Comparison of ENCODE assay signal across 1 cellular context in genomic region chr14:32510815-32511214, GRCh38.
TF ChIP-seq lines count a peak whose summit lies in the region.

No MANE protein-coding gene starts in this region.

TF ChIP-seq in WTC11, 78 proteins besides CTCF, POLR2A, EP300 and RAD21 (continued from another document):
- TF ChIP-seq, protein P1, sequence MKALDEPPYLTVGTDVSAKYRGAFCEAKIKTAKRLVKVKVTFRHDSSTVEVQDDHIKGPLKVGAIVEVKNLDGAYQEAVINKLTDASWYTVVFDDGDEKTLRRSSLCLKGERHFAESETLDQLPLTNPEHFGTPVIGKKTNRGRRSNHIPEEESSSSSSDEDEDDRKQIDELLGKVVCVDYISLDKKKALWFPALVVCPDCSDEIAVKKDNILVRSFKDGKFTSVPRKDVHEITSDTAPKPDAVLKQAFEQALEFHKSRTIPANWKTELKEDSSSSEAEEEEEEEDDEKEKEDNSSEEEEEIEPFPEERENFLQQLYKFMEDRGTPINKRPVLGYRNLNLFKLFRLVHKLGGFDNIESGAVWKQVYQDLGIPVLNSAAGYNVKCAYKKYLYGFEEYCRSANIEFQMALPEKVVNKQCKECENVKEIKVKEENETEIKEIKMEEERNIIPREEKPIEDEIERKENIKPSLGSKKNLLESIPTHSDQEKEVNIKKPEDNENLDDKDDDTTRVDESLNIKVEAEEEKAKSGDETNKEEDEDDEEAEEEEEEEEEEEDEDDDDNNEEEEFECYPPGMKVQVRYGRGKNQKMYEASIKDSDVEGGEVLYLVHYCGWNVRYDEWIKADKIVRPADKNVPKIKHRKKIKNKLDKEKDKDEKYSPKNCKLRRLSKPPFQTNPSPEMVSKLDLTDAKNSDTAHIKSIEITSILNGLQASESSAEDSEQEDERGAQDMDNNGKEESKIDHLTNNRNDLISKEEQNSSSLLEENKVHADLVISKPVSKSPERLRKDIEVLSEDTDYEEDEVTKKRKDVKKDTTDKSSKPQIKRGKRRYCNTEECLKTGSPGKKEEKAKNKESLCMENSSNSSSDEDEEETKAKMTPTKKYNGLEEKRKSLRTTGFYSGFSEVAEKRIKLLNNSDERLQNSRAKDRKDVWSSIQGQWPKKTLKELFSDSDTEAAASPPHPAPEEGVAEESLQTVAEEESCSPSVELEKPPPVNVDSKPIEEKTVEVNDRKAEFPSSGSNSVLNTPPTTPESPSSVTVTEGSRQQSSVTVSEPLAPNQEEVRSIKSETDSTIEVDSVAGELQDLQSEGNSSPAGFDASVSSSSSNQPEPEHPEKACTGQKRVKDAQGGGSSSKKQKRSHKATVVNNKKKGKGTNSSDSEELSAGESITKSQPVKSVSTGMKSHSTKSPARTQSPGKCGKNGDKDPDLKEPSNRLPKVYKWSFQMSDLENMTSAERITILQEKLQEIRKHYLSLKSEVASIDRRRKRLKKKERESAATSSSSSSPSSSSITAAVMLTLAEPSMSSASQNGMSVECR (CRISPR knock-in tag; IDR thresholded peaks at IDR 0.05; ENCODE audit: borderline replicate concordance), result no peak
- no peak for TF ChIP-seq SMAD3 (CRISPR knock-in tag; IDR thresholded peaks at IDR 0.05; ENCODE audit: borderline replicate concordance)
- no peak for TF ChIP-seq SOX15 (CRISPR knock-in tag; IDR thresholded peaks at IDR 0.05)
- TF ChIP-seq USF2 (CRISPR knock-in tag; IDR thresholded peaks at IDR 0.05), result no peak
- no peak for TF ChIP-seq STAT6 (CRISPR knock-in tag; conservative IDR thresholded peaks at IDR 0.05; ENCODE audit: low read depth)
- TF ChIP-seq JAZF1 (CRISPR knock-in tag; IDR thresholded peaks at IDR 0.05), result no peak
- TF ChIP-seq CDX4 (CRISPR knock-in tag; IDR thresholded peaks at IDR 0.05; ENCODE audit: borderline replicate concordance), result no peak
- TF ChIP-seq GTF2I (CRISPR knock-in tag; conservative IDR thresholded peaks at IDR 0.05), result no peak
TF ChIP-seq in WTC11: peak in this region for 0.
